Comparison of ENCODE assay signal across 14 cellular contexts in the genomic region with DNA sequence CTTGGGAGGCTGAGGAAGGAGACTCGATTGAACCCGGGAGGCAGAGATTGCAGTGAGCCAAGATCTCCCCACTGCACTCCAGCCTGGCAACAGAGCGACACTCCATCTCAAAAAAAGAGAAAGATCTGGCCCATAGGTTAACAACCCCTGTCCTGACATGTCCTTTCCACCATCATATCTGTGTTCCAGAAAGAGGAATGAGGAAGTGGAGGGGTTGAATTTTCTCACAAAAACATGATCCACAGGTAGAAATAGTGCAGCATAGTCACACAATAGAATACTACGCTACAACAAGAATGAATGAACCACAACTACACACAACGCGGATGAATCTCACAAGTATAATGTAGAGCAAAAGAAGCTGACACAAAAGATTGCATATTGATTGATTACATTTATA. TPM values are rescaled to one million over a fixed set of nuclear protein-coding genes. Genes with fewer than 3 reads are reported as not detected.
DNase-seq lines count a peak whose midpoint lies in the region; ATAC-seq, FAIRE-seq and TF ChIP-seq lines count a peak whose summit lies in the region.
"Had no signal": no experiment of that assay in that cellular context is flagged by ENCODE, and none has a peak within 500 bp of the region (broad histone marks: within the 10 kb centered on the region; RNA-seq: fewer than 3 reads in every experiment).

No MANE protein-coding gene starts in this region.

- no peak overlapping the region for H2AFZ ChIP-seq in K562 (ENCODE audit: low read depth, low read length)
- H2AFZ ChIP-seq: GM23338 had no signal

- no peaks in the 10 kb centered on the region for H3K79me2 ChIP-seq in K562 (ENCODE audit: control insufficient read depth, insufficient read depth, low read length)

- H3K36me3 ChIP-seq in K562 (ENCODE audit: control insufficient read depth, insufficient read depth, low read length) (no peaks in the 10 kb centered on the region), right lobe of liver (no peaks in the 10 kb centered on the region)

- no peak overlapping the region for H3K9ac ChIP-seq in K562 (ENCODE audit: insufficient read depth in 1 of 2, low read depth in 2 of 2, low read length in 2 of 2)

- H3K9me3 ChIP-seq in K562 (replicated peaks; ENCODE audit: control insufficient read depth, insufficient read depth, low read depth, low read length) (no peaks in the 10 kb centered on the region; the same call in 1 of the 2 replicates), right lobe of liver (no peaks in the 10 kb centered on the region)

- TF ChIP-seq EP300 in K562 (IDR thresholded peaks at IDR 0.05; ENCODE audit: low read length): no peak

- H4K20me1 ChIP-seq in K562 (replicated peaks; ENCODE audit: control insufficient read depth, insufficient read depth, low read length): no peaks in the 10 kb centered on the region

- H3K4me1 ChIP-seq in K562 (replicated peaks in 1 of 2; ENCODE audit: control insufficient read depth in 2 of 2, insufficient read depth in 2 of 2, low read length in 2 of 2) (no peaks in the 10 kb centered on the region; a peak in 1 of 5 replicates), right lobe of liver (peaks cover 0 to 19% (median 10%) of the 10 kb centered on the region in 4 donors)

- no peaks in the 10 kb centered on the region for H3K36me3 Mint-ChIP-seq in type B pancreatic cell

- no peak overlapping the region for H3K4me3 Mint-ChIP-seq in type B pancreatic cell
- H3K4me3 Mint-ChIP-seq: CD8-positive, alpha-beta memory T cell; GM23338 had no signal

- TF ChIP-seq POLR2A in K562 (conservative IDR thresholded peaks at IDR 0.05): no peak
- TF ChIP-seq POLR2A in right lobe of liver (IDR thresholded peaks at IDR 0.05): no peak

- H3K27ac ChIP-seq in K562 (ENCODE audit: extremely low read depth, low read depth, low read length) (no peak overlapping the region), right lobe of liver (no peak overlapping the region)

- no peak for FAIRE-seq in K562 (lab: Jason Lieb, UNC)
- FAIRE-seq: GM18507 had no signal

- H3K4me1 Mint-ChIP-seq in type B pancreatic cell (ENCODE audit: unreplicated experiment): peaks cover 43% of the 10 kb centered on the region
- H3K4me1 Mint-ChIP-seq: CD8-positive, alpha-beta memory T cell; GM23338 had no signal

- peak overlapping the region; percentile 14 for H3K27ac Mint-ChIP-seq in type B pancreatic cell
- H3K27ac Mint-ChIP-seq: CD8-positive, alpha-beta memory T cell; GM23338 had no signal

- H3K9me1 ChIP-seq in K562 (ENCODE audit: control insufficient read depth, insufficient read depth, low read length): no peaks in the 10 kb centered on the region

- no peak overlapping the region for H3K4me2 ChIP-seq in K562 (ENCODE audit: insufficient read depth, low read length)
- H3K4me2 ChIP-seq: GM23338 had no signal

- no peaks in the 10 kb centered on the region for H3K9me3 Mint-ChIP-seq in type B pancreatic cell
- H3K9me3 Mint-ChIP-seq: CD8-positive, alpha-beta memory T cell; GM23338 had no signal

- CTCF ChIA-PET in K562 (lab: Yijun Ruan, JAX; ENCODE audit: low intra/inter-chr PET ratio): no interaction called here

- H3K4me3 ChIP-seq in K562 (no peak overlapping the region), epithelial cell of esophagus (ENCODE audit: low read length) (no peak overlapping the region), right lobe of liver (no peak overlapping the region)
- H3K4me3 ChIP-seq: GM23338 had no signal

- H3K27me3 Mint-ChIP-seq in type B pancreatic cell: peaks cover 3% of the 10 kb centered on the region

- H3K27me3 ChIP-seq in K562 (ENCODE audit: control insufficient read depth in 2 of 2, insufficient read depth in 2 of 2, low read length in 2 of 2) (peaks cover 0 to 16% of the 10 kb centered on the region in 2 experiments; a peak in 2 of 5 replicates), right lobe of liver (no peaks in the 10 kb centered on the region)

- no TSS peak for BruUV-seq in K562 (replicated peaks; lab: Mats Ljungman, UMichigan)

- TF ChIP-seq RAD21 in K562 (CRISPR knock-in tag; conservative IDR thresholded peaks at IDR 0.05 in 1 of 2, IDR thresholded peaks at IDR 0.05 in 1 of 2): no peak

- ATAC-seq in K562 (no peak), right lobe of liver (no peak)
- ATAC-seq: GM23338 had no signal

- 19% methylated on average over 6 of the region's 6 CpGs for WGBS in K562 (ENCODE audit: insufficient coverage, low coverage, missing lambda C conversion rate)
- 90% methylated on average over 6 of the region's 6 CpGs for WGBS in right lobe of liver (ENCODE audit: insufficient coverage, low coverage, low lambda C conversion rate, missing lambda C conversion rate)

- TF ChIP-seq CTCF in K562 (IDR thresholded peaks at IDR 0.05 in 2 of 3, conservative IDR thresholded peaks at IDR 0.05 in 1 of 3; ENCODE audit: insufficient read depth in 2 of 3, low read depth in 1 of 3, low read length in 3 of 3) (no peak), epithelial cell of esophagus (IDR thresholded peaks at IDR 0.05; ENCODE audit: insufficient read depth, low read depth, low read length, missing control alignments) (no peak), type B pancreatic cell (conservative IDR thresholded peaks at IDR 0.05) (no peak), right lobe of liver (IDR thresholded peaks at IDR 0.05) (no peak)

- in situ Hi-C loops in K562 (cut with MboI): no loop called here

- intact Hi-C loops in K562 (cut with micrococcal nuclease) (no loop called here), right lobe of liver (cut with DNase I) (no loop called here)

- DNase-seq in K562 (ENCODE audit: extremely low read depth in 1 of 4, low spot score in 3 of 4) (no peak), epithelial cell of esophagus (ENCODE audit: low read depth) (peak; percentile 58), type B pancreatic cell (ENCODE audit: extremely low spot score, unreplicated experiment) (no peak), NCI-H748 (lab: John Stamatoyannopoulos, UW; ENCODE audit: unreplicated experiment) (no peak), right lobe of liver (no peak)
- DNase-seq: CD8-positive, alpha-beta memory T cell; DMS53; GF-D8; H7; KBM-7 had no signal

- POLR2A ChIA-PET in K562 (lab: Yijun Ruan, JAX): no interaction called here

RNA-seq across cellular contexts. Expression of gene SLC51B, which starts 4.7 kb away (rescaled TPM):
- not detected in 2 replicates for total RNA-seq in K562 (2011; cell fraction: chromatin; rRNA removed; ENCODE audit: low replicate concordance)
- total RNA-seq in K562 (2011; cell fraction: nucleolus; rRNA removed): not detected in 2 replicates
- not detected in 2 replicates for total RNA-seq in K562 (2011; cell fraction: nucleoplasm; rRNA removed)
- total RNA-seq in K562 (2014; rRNA removed) (not detected in 2 replicates), K562 (2014; rRNA removed; fragmentation: Illumina TruSeq; extraction: Trizol) (not detected in 2 replicates), K562 (2015; rRNA removed; fragmentation: Illumina TruSeq; extraction: Trizol) (not detected in 2 replicates), K562 (2021) (not detected in 2 replicates), type B pancreatic cell (ENCODE audit: low replicate concordance) (1.2 and 5.7 TPM in 2 replicates), right lobe of liver (10 to 100 TPM in 1 of 6 experiments, 1 to 10 TPM in 4, under 1 TPM in 1; 0.32 to 10.1 (median 2.7) TPM)
- polyA plus RNA-seq in K562 (2011; rRNA removed) (not detected in 2 replicates), K562 (2014; fragmentation: Illumina TruSeq; extraction: Trizol) (not detected in 2 replicates), K562 (2014; fragmentation: Nextera tagmentation; extraction: Ambion mirVana) (not detected), K562 (2014; rRNA removed) (not detected in 2 replicates)
- not detected in 2 replicates for polyA plus RNA-seq in K562 (2011; cell fraction: cytosol; rRNA removed)
- not detected in 2 replicates for polyA plus RNA-seq in K562 (2011; cell fraction: nucleus; rRNA removed)
- polyA plus RNA-seq in K562 (2012): not detected in 2 replicates
- polyA minus RNA-seq in K562 (2011; rRNA and poly(A)+ RNA removed): not detected in 2 replicates
- not detected in 2 replicates for polyA minus RNA-seq in K562 (2011; cell fraction: cytosol; rRNA and poly(A)+ RNA removed)
- polyA minus RNA-seq in K562 (2011; cell fraction: nucleus; rRNA and poly(A)+ RNA removed): not detected in 2 replicates
- total RNA-seq: A673; CD8-positive, alpha-beta memory T cell; GM23338; H7 had no signal
- polyA plus RNA-seq: BJ; CD8-positive, alpha-beta memory T cell; GM23338 had no signal

RNA-seq across cellular contexts. Expression of gene MTFMT, which starts 11.0 kb away (rescaled TPM):
- total RNA-seq in K562 (2011; cell fraction: chromatin; rRNA removed; ENCODE audit: low replicate concordance): 10.2 and 20.8 TPM in 2 replicates
- 4.7 and 7.4 TPM in 2 replicates for total RNA-seq in K562 (2011; cell fraction: nucleolus; rRNA removed)
- 5.7 and 13.3 TPM in 2 replicates for total RNA-seq in K562 (2011; cell fraction: nucleoplasm; rRNA removed)
- total RNA-seq in K562 (2014; rRNA removed): 18.6 and 31.1 TPM in 2 replicates
- 18.2 and 19.6 TPM in 2 replicates for total RNA-seq in K562 (2014; rRNA removed; fragmentation: Illumina TruSeq; extraction: Trizol)
- total RNA-seq in K562 (2015; rRNA removed; fragmentation: Illumina TruSeq; extraction: Trizol): 13.7 and 14.1 TPM in 2 replicates
- 17.3 and 17.6 TPM in 2 replicates for total RNA-seq in K562 (2021)
- polyA plus RNA-seq in K562 (2011; rRNA removed): 16.4 and 16.7 TPM in 2 replicates
- 7.9 and 10.5 TPM in 2 replicates for polyA plus RNA-seq in K562 (2011; cell fraction: cytosol; rRNA removed)
- polyA plus RNA-seq in K562 (2011; cell fraction: nucleus; rRNA removed): 7.4 and 8.6 TPM in 2 replicates
- polyA plus RNA-seq in K562 (2012): 8.5 and 10.3 TPM in 2 replicates
- polyA plus RNA-seq in K562 (2014; fragmentation: Illumina TruSeq; extraction: Trizol): 14.8 and 16.2 TPM in 2 replicates
- polyA plus RNA-seq in K562 (2014; fragmentation: Nextera tagmentation; extraction: Ambion mirVana): 1 to 10 TPM; 1.4 to 2.2 TPM
- polyA plus RNA-seq in K562 (2014; rRNA removed): 14.0 and 15.9 TPM in 2 replicates
- 10.1 and 16.2 TPM in 2 replicates for polyA minus RNA-seq in K562 (2011; rRNA and poly(A)+ RNA removed)
- polyA minus RNA-seq in K562 (2011; cell fraction: cytosol; rRNA and poly(A)+ RNA removed): 7.3 and 8.2 TPM in 2 replicates
- 7.0 and 7.3 TPM in 2 replicates for polyA minus RNA-seq in K562 (2011; cell fraction: nucleus; rRNA and poly(A)+ RNA removed)
- 19.2 and 19.5 TPM in 2 replicates for total RNA-seq in type B pancreatic cell (ENCODE audit: low replicate concordance)
- total RNA-seq in right lobe of liver: 10 to 100 TPM in 5 of 6 experiments, 1 to 10 TPM in 1; 9.2 to 24.3 (median 13.0) TPM

RNA-seq across cellular contexts. Expression of gene RASL12, which starts 27.3 kb away (rescaled TPM):
- total RNA-seq in K562 (2011; cell fraction: chromatin; rRNA removed; ENCODE audit: low replicate concordance): not detected in 2 replicates
- not detected in 2 replicates for total RNA-seq in K562 (2011; cell fraction: nucleolus; rRNA removed)
- not detected in 2 replicates for total RNA-seq in K562 (2011; cell fraction: nucleoplasm; rRNA removed)
- total RNA-seq in K562 (2014; rRNA removed) (not detected in 2 replicates), K562 (2014; rRNA removed; fragmentation: Illumina TruSeq; extraction: Trizol) (not detected in 2 replicates), K562 (2015; rRNA removed; fragmentation: Illumina TruSeq; extraction: Trizol) (not detected in 2 replicates), K562 (2021) (not detected in 2 replicates), type B pancreatic cell (ENCODE audit: low replicate concordance) (0.33 and 4.0 TPM in 2 replicates), right lobe of liver (1 to 10 TPM in 1 of 6 experiments, under 1 TPM in 5; 0.07 to 1.5 (median 0.24) TPM)
- polyA plus RNA-seq in K562 (2011; rRNA removed) (not detected in 2 replicates), K562 (2014; fragmentation: Illumina TruSeq; extraction: Trizol) (not detected in 2 replicates), K562 (2014; fragmentation: Nextera tagmentation; extraction: Ambion mirVana) (not detected), K562 (2014; rRNA removed) (not detected in 2 replicates)
- polyA plus RNA-seq in K562 (2011; cell fraction: cytosol; rRNA removed): not detected in 2 replicates
- polyA plus RNA-seq in K562 (2011; cell fraction: nucleus; rRNA removed): 0.06 TPM in 1 of 2 replicates, not detected in the other
- polyA plus RNA-seq in K562 (2012): not detected in 2 replicates
- 0.06 TPM in 1 of 2 replicates, not detected in the other for polyA minus RNA-seq in K562 (2011; rRNA and poly(A)+ RNA removed)
- polyA minus RNA-seq in K562 (2011; cell fraction: cytosol; rRNA and poly(A)+ RNA removed): not detected in 2 replicates
- not detected in 2 replicates for polyA minus RNA-seq in K562 (2011; cell fraction: nucleus; rRNA and poly(A)+ RNA removed)
- total RNA-seq: CD8-positive, alpha-beta memory T cell had no signal
- polyA plus RNA-seq: CD8-positive, alpha-beta memory T cell had no signal

RNA-seq across cellular contexts. Expression of gene KBTBD13, which starts 36.1 kb away (rescaled TPM):
- total RNA-seq in K562 (2011; cell fraction: chromatin; rRNA removed; ENCODE audit: low replicate concordance): 0.16 TPM in 1 of 2 replicates, not detected in the other
- total RNA-seq in K562 (2011; cell fraction: nucleolus; rRNA removed): 0.13 and 0.17 TPM in 2 replicates
- total RNA-seq in K562 (2011; cell fraction: nucleoplasm; rRNA removed): 0.15 TPM in 1 of 2 replicates, not detected in the other
- total RNA-seq in K562 (2014; rRNA removed) (0.09 TPM in 1 of 2 replicates, not detected in the other), K562 (2014; rRNA removed; fragmentation: Illumina TruSeq; extraction: Trizol) (0.06 and 0.07 TPM in 2 replicates), K562 (2015; rRNA removed; fragmentation: Illumina TruSeq; extraction: Trizol) (not detected in 2 replicates), K562 (2021) (0.11 and 0.13 TPM in 2 replicates), type B pancreatic cell (ENCODE audit: low replicate concordance) (not detected in 2 replicates), right lobe of liver (not detected)
- polyA plus RNA-seq in K562 (2011; rRNA removed) (not detected in 2 replicates), K562 (2014; fragmentation: Illumina TruSeq; extraction: Trizol) (0.04 and 0.10 TPM in 2 replicates), K562 (2014; fragmentation: Nextera tagmentation; extraction: Ambion mirVana) (under 1 TPM in 1 of 2 experiments, not detected in 1; 0.07 TPM), K562 (2014; rRNA removed) (0.12 and 0.22 TPM in 2 replicates)
- polyA plus RNA-seq in K562 (2011; cell fraction: cytosol; rRNA removed): 0.03 and 0.04 TPM in 2 replicates
- polyA plus RNA-seq in K562 (2011; cell fraction: nucleus; rRNA removed): 0.04 TPM in 1 of 2 replicates, not detected in the other
- 0.06 and 0.09 TPM in 2 replicates for polyA plus RNA-seq in K562 (2012)
- 0.07 TPM in 1 of 2 replicates, not detected in the other for polyA minus RNA-seq in K562 (2011; rRNA and poly(A)+ RNA removed)
- polyA minus RNA-seq in K562 (2011; cell fraction: cytosol; rRNA and poly(A)+ RNA removed): not detected in 2 replicates
- 0.13 TPM in 1 of 2 replicates, not detected in the other for polyA minus RNA-seq in K562 (2011; cell fraction: nucleus; rRNA and poly(A)+ RNA removed)
- total RNA-seq: A673; CD8-positive, alpha-beta memory T cell; GM23338 had no signal
- polyA plus RNA-seq: BJ; CD8-positive, alpha-beta memory T cell; GM23338 had no signal

RNA-seq across cellular contexts. Expression of gene SPG21, which starts 50.7 kb away (rescaled TPM):
- total RNA-seq in K562 (2011; cell fraction: chromatin; rRNA removed; ENCODE audit: low replicate concordance): 42.0 and 42.1 TPM in 2 replicates
- 28.0 and 36.9 TPM in 2 replicates for total RNA-seq in K562 (2011; cell fraction: nucleolus; rRNA removed)
- total RNA-seq in K562 (2011; cell fraction: nucleoplasm; rRNA removed): 55.7 and 78.3 TPM in 2 replicates
- total RNA-seq in K562 (2014; rRNA removed) (46.1 and 50.0 TPM in 2 replicates), K562 (2014; rRNA removed; fragmentation: Illumina TruSeq; extraction: Trizol) (71.2 and 73.9 TPM in 2 replicates), K562 (2015; rRNA removed; fragmentation: Illumina TruSeq; extraction: Trizol) (56.8 and 59.8 TPM in 2 replicates), K562 (2021) (72.0 and 79.1 TPM in 2 replicates), type B pancreatic cell (ENCODE audit: low replicate concordance) (77.0 and 80.7 TPM in 2 replicates), right lobe of liver (10 to 100 TPM; 35.2 to 70.4 (median 52.2) TPM)
- polyA plus RNA-seq in K562 (2011; rRNA removed) (49.2 and 65.1 TPM in 2 replicates), K562 (2014; fragmentation: Illumina TruSeq; extraction: Trizol) (78.7 and 98.8 TPM in 2 replicates), K562 (2014; fragmentation: Nextera tagmentation; extraction: Ambion mirVana) (10 to 100 TPM; 22.8 to 23.6 TPM), K562 (2014; rRNA removed) (65.7 and 69.0 TPM in 2 replicates)
- 52.2 and 59.7 TPM in 2 replicates for polyA plus RNA-seq in K562 (2011; cell fraction: cytosol; rRNA removed)
- 24.0 and 24.4 TPM in 2 replicates for polyA plus RNA-seq in K562 (2011; cell fraction: nucleus; rRNA removed)
- 54.8 and 61.6 TPM in 2 replicates for polyA plus RNA-seq in K562 (2012)
- polyA minus RNA-seq in K562 (2011; rRNA and poly(A)+ RNA removed): 40.4 and 43.8 TPM in 2 replicates
- polyA minus RNA-seq in K562 (2011; cell fraction: cytosol; rRNA and poly(A)+ RNA removed): 23.4 and 27.0 TPM in 2 replicates
- polyA minus RNA-seq in K562 (2011; cell fraction: nucleus; rRNA and poly(A)+ RNA removed): 13.5 and 20.1 TPM in 2 replicates
